8 cellular contexts compared by ENCODE assay signal in the genomic region with DNA sequence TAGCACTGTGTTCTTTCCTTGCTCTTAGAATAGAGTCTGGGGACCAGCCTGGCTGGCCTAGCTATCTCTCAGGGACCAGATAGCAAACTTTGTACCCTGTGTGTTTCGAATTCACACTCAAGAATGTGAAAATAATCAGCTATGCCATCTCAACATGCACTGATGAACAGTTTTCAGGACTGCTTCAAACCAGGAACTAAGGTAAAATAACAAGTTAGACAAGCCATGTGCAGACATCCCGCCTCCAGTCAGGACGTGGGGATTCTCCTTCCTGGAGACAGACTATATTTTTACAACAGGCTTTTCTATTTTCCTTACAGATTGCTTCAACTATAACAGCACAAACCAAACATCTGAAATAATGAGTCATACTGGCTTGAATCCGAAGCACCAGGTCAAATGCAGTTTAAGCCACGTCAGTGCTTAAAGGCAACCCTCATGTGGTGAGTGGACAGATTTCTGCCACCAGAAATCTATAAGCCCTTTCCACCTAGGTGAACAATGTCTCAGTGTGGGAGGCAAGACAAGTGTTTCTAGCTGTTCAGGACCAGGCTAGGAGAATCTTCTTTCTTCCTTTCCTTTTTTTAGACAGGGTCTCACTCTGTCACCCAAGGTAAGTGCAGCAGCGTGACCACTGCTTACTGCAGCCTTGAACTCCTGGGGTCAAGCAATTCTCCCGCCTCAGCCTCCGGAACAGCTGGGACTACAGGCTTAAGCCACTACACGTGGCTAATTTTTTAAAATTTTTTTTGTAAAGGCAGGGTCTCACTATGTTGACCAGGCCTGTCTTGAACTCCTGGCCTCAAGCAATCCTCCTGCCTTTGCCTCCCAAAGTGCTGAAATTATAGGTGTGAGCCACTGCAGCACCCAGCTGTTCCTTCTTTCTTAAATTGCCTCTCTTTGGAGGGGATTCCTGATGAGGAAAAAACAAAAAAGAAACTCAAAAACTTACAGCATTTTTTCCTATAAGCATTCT. TPM values are rescaled to one million over a fixed set of nuclear protein-coding genes. Genes with fewer than 3 reads are reported as not detected.
DNase-seq lines count a peak whose midpoint lies in the region; ATAC-seq, FAIRE-seq and TF ChIP-seq lines count a peak whose summit lies in the region.

No MANE protein-coding gene starts in this region.

- H3K4me2 ChIP-seq in smooth muscle cell = peak overlapping the region; percentile 28

- H3K27ac ChIP-seq in left ventricle myocardium inferior (replicated peaks) = peak overlapping the region; percentile 31
- H3K27ac ChIP-seq in smooth muscle cell (ENCODE audit: low read depth) = peak overlapping the region; percentile 92

- TF ChIP-seq POLR2A in H54 (IDR thresholded peaks at IDR 0.05; ENCODE audit: low read depth, low read length) = no peak

- H3K4me3 ChIP-seq in adipocyte (ENCODE audit: low read length) (peak overlapping the region; percentile 20), left ventricle myocardium inferior (no peak overlapping the region), smooth muscle cell (no peak overlapping the region)

- intact Hi-C loops in left ventricle myocardium inferior (cut with micrococcal nuclease) = no loop called here

- H3F3A ChIP-seq in smooth muscle cell (ENCODE audit: low read depth) = peaks cover 28% of the 10 kb centered on the region

- 36% methylated on average over 9 of the region's 9 CpGs for WGBS in smooth muscle cell (ENCODE audit: low lambda C conversion rate)

- H3K9ac ChIP-seq in adipocyte (ENCODE audit: low read length) (peak overlapping the region; percentile 8), smooth muscle cell (ENCODE audit: low read depth) (peak overlapping the region; percentile 76)

- H3K9me3 ChIP-seq in adipocyte (ENCODE audit: control insufficient read depth, low read length) = no peaks in the 10 kb centered on the region
- H3K9me3 ChIP-seq in left ventricle myocardium inferior (replicated peaks) = no peaks in the 10 kb centered on the region
- H3K9me3 ChIP-seq in smooth muscle cell (replicated peaks; ENCODE audit: low read depth) = no peaks in the 10 kb centered on the region

- no peak for ATAC-seq in GM18502 (IDR thresholded peaks at IDR 0.05; ENCODE audit: poor library complexity, unreplicated experiment)

- H2AFZ ChIP-seq in smooth muscle cell (ENCODE audit: low read depth) = no peak overlapping the region

- peak; percentile 58 for DNase-seq in H54 (ENCODE audit: insufficient read length, low spot score)
- peak; percentile 95 for DNase-seq in adipocyte (ENCODE audit: low read depth)
- DNase-seq in left ventricle myocardium inferior = no peak
- DNase-seq in smooth muscle cell (lab: John Stamatoyannopoulos, UW; ENCODE audit: unreplicated experiment) = no peak
- DNase-seq in NCI-H146 treated with DMSO at 0.1 percent for 48 hours (lab: John Stamatoyannopoulos, UW; ENCODE audit: unreplicated experiment) = no peak
- no peak for DNase-seq in midbrain (lab: John Stamatoyannopoulos, UW)
- DNase-seq in hypothalamus (lab: John Stamatoyannopoulos, UW) = no peak

- TF ChIP-seq CTCF in left ventricle myocardium inferior (IDR thresholded peaks at IDR 0.05; ENCODE audit: borderline replicate concordance) = no peak
- no peak for TF ChIP-seq CTCF in smooth muscle cell (IDR thresholded peaks at IDR 0.05; ENCODE audit: borderline replicate concordance, insufficient read depth, poor library complexity, severe bottlenecking)

- H3K36me3 ChIP-seq in adipocyte (ENCODE audit: control insufficient read depth, insufficient read depth, low read length, severe bottlenecking) = no peaks in the 10 kb centered on the region
- no peaks in the 10 kb centered on the region for H3K36me3 ChIP-seq in left ventricle myocardium inferior
- H3K36me3 ChIP-seq in smooth muscle cell (ENCODE audit: low read depth) = no peaks in the 10 kb centered on the region

- H3K4me1 ChIP-seq in adipocyte (ENCODE audit: control insufficient read depth, insufficient read depth, low read length) = peaks cover 67% of the 10 kb centered on the region
- peaks cover 73% of the 10 kb centered on the region for H3K4me1 ChIP-seq in left ventricle myocardium inferior
- H3K4me1 ChIP-seq in smooth muscle cell (ENCODE audit: low read depth) = peaks cover 15% of the 10 kb centered on the region

- peaks cover 64% of the 10 kb centered on the region for H3K79me2 ChIP-seq in smooth muscle cell (ENCODE audit: low read depth)

- H3K27me3 ChIP-seq in adipocyte (replicated peaks; ENCODE audit: control insufficient read depth, insufficient read depth, low read length) (no peaks in the 10 kb centered on the region), left ventricle myocardium inferior (ENCODE audit: low read depth) (no peaks in the 10 kb centered on the region), smooth muscle cell (ENCODE audit: low read depth) (no peaks in the 10 kb centered on the region)

- peak; percentile 94 for FAIRE-seq in H54 (lab: Jason Lieb, UNC)

- H4K20me1 ChIP-seq in smooth muscle cell (ENCODE audit: low read depth) = no peaks in the 10 kb centered on the region

RNA-seq across cellular contexts. Expression of gene LHFPL2, which starts 53.3 kb away (rescaled TPM):
- total RNA-seq in left ventricle myocardium inferior (5.0 TPM), smooth muscle cell (18.6 and 18.8 TPM in 2 replicates)
- 10.5 and 13.4 TPM in 2 replicates for polyA plus RNA-seq in smooth muscle cell

Comparison
In these comparisons a context has a peak if more than half of its experiments do, and no peak if none do; other contexts are left out.
1. DNase-seq: peak in H54 (single experiment) and adipocyte (single experiment); none in left ventricle myocardium inferior (single experiment), smooth muscle cell (single experiment), NCI-H146 treated with DMSO at 0.1 percent for 48 hours (single experiment), midbrain (single experiment) and hypothalamus (0 of 51).